Comparison of ENCODE assay signal across 21 cellular contexts in the genomic region with DNA sequence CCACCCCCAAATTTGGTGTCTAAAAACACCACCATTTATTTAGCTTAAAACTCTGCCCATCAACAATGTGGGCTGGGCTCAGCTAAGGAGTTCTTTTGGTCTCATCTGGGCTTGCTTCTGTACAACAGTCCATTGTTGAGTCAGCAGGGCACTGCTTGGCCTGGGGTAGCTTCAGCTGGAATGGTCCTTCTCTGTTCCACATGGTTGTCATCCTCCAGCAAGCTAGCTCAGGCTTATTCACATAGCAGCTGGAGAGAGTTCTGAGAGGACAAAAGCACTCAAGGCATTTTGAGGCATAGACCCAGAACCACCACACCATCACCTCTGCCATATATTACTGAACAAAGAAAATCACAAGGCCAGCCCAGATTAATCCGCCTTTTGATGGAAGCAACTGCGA.
"Had no signal": no experiment of that assay in that cellular context is flagged by ENCODE, and none has a peak within 500 bp of the region (broad histone marks: within the 10 kb centered on the region; RNA-seq: fewer than 3 reads in every experiment).

No MANE protein-coding gene starts in this region.

- H3K4me1 Mint-ChIP-seq: memory B cell, naive B cell had no signal

- ATAC-seq: gastrocnemius medialis, heart right ventricle, left cardiac atrium, left lung, left ventricle myocardium superior, lower lobe of right lung had no signal

- H3K27ac ChIP-seq: coronary artery, dorsolateral prefrontal cortex, esophagus muscularis mucosa, gastrocnemius medialis, heart right ventricle, left lung, lower lobe of right lung had no signal

- H3K27me3 Mint-ChIP-seq: naive B cell had no signal

- H3K4me3 ChIP-seq: coronary artery, dorsolateral prefrontal cortex, esophagus muscularis mucosa, gastrocnemius medialis, heart right ventricle, left lung, lower lobe of right lung had no signal

- H3K9me3 Mint-ChIP-seq: memory B cell, naive B cell had no signal

- H3K36me3 ChIP-seq: gastrocnemius medialis had no signal

- H3K4me3 Mint-ChIP-seq: memory B cell, naive B cell had no signal

- DNase-seq: dermis blood vessel endothelial cell; dorsolateral prefrontal cortex; effector CD4-positive, alpha-beta T cell; effector memory CD4-positive, alpha-beta T cell; foreskin fibroblast; foreskin melanocyte; gastrocnemius medialis; glutamatergic neuron; head of caudate nucleus; heart right ventricle; hippocampal formation; left cardiac atrium; left lung; left ventricle myocardium superior; lower lobe of right lung; mesendoderm; midbrain; naive B cell had no signal

- H3K4me1 ChIP-seq: esophagus muscularis mucosa, gastrocnemius medialis, heart right ventricle, left lung, lower lobe of right lung had no signal

- H3K9me3 ChIP-seq: gastrocnemius medialis, left lung, lower lobe of right lung had no signal

- H3K36me3 Mint-ChIP-seq: memory B cell, naive B cell had no signal

- H3K27ac Mint-ChIP-seq: memory B cell, naive B cell had no signal

- H3K27me3 ChIP-seq: esophagus muscularis mucosa, gastrocnemius medialis, heart right ventricle, left lung had no signal
